In genomic region chr15:20341901-20342605, GRCh38 we compare ENCODE assay signal across 9 cellular contexts.
DNase-seq lines count a peak whose midpoint lies in the region; ATAC-seq, FAIRE-seq and TF ChIP-seq lines count a peak whose summit lies in the region.
"Had no signal": no experiment of that assay in that cellular context is flagged by ENCODE, and none has a peak within 500 bp of the region (broad histone marks: within the 10 kb centered on the region; RNA-seq: fewer than 3 reads in every experiment).

No MANE protein-coding gene starts in this region.

- WGBS in right lobe of liver (ENCODE audit: insufficient coverage, low coverage, low lambda C conversion rate, missing lambda C conversion rate), result 27% methylated on average over 5 of the region's 5 CpGs
- 33% methylated on average over 4 of the region's 5 CpGs for WGBS in HepG2 (ENCODE audit: low lambda C conversion rate)
- 8% methylated on average over 5 of the region's 5 CpGs for WGBS in mammary epithelial cell (ENCODE audit: low coverage, missing lambda C conversion rate)
- 75% methylated on average over 5 of the region's 5 CpGs for WGBS in aorta, 2 donors

- TF ChIP-seq CTCF in right lobe of liver (IDR thresholded peaks at IDR 0.05), result no peak
- TF ChIP-seq CTCF in HepG2 (CRISPR knock-in tag; IDR thresholded peaks at IDR 0.05), result no peak
- TF ChIP-seq CTCF in mammary epithelial cell (conservative IDR thresholded peaks at IDR 0.05 in 1 of 2, IDR thresholded peaks at IDR 0.05 in 1 of 2; ENCODE audit: extremely low read depth in 1 of 2, insufficient read depth in 1 of 2, low read depth in 1 of 2, low read length in 2 of 2), result no peak

- H3K36me3 ChIP-seq in right lobe of liver, result no peaks in the 10 kb centered on the region
- H3K36me3 ChIP-seq in HepG2 (replicated peaks in 1 of 2; ENCODE audit: control insufficient read depth in 1 of 2, insufficient read depth in 2 of 2, low read length in 2 of 2), result no peaks in the 10 kb centered on the region
- no peaks in the 10 kb centered on the region for H3K36me3 ChIP-seq in mammary epithelial cell (ENCODE audit: insufficient read depth, low read length)
- H3K36me3 ChIP-seq in aorta (ENCODE audit: control insufficient read depth in 1 of 2, insufficient read depth in 2 of 2, low read length in 1 of 2), result no peaks in the 10 kb centered on the region

- TF ChIP-seq POLR2A in right lobe of liver (IDR thresholded peaks at IDR 0.05) (no peak), HepG2 (IDR thresholded peaks at IDR 0.05; ENCODE audit: insufficient read depth in 1 of 2, low read depth in 2 of 2, low read length in 2 of 2) (no peak)

- intact Hi-C loops in right lobe of liver (cut with DNase I), result no loop called here
- intact Hi-C loops in HepG2 (cut with micrococcal nuclease; ENCODE audit: unreplicated experiment), result no loop called here
- intact Hi-C loops in mammary epithelial cell (cut with micrococcal nuclease), result no loop called here
- intact Hi-C loops in aorta (cut with DNase I), result no loop called here

- peak in 3 of 4 donors; percentile 33 to 61 (median 59) for ATAC-seq in right lobe of liver
- no peak for ATAC-seq in HepG2
- ATAC-seq in aorta (ENCODE audit: low FRiP score), result peak; percentile 73

- CTCF ChIA-PET in HepG2 (lab: Yijun Ruan, JAX; ENCODE audit: low intra/inter-chr PET ratio, low total read pairs), result no interaction called here
- CTCF ChIA-PET in mammary epithelial cell (lab: Charles Lee; ENCODE audit: low non-redundant PET), result no interaction called here

- in situ Hi-C loops in HepG2 (cut with HindIII; ENCODE audit: extremely low pct_ligation_motif_present, low pct_unique_long_range_greater_than_20kb), result no loop called here
- in situ Hi-C loops in mammary epithelial cell (cut with MboI; ENCODE audit: low sequenced_read_pairs in 2 of 2), result no loop called here
- in situ Hi-C loops in ACHN (cut with HindIII; ENCODE audit: low pct_ligation_motif_present, low pct_unique_long_range_greater_than_20kb, low sequenced_read_pairs), result no loop called here

- H4K20me1 ChIP-seq in HepG2 (ENCODE audit: insufficient read depth, low read length) (no peaks in the 10 kb centered on the region), mammary epithelial cell (ENCODE audit: insufficient read depth, low read length) (peaks cover 3% of the 10 kb centered on the region)

- H3K9me3 ChIP-seq in right lobe of liver (no peaks in the 10 kb centered on the region), HepG2 (ENCODE audit: low read length) (peaks cover 61% of the 10 kb centered on the region), mammary epithelial cell (replicated peaks; ENCODE audit: insufficient read depth, low read length) (peaks cover 28% of the 10 kb centered on the region), aorta (ENCODE audit: control insufficient read depth, low read length) (peaks cover 3% of the 10 kb centered on the region)

- H3K4me2 ChIP-seq in HepG2 (ENCODE audit: low read depth, low read length), result no peak overlapping the region
- H3K4me2 ChIP-seq in mammary epithelial cell (ENCODE audit: insufficient read depth, low read depth, low read length), result no peak overlapping the region

- no peak for TF ChIP-seq RAD21 in HepG2 (CRISPR knock-in tag; IDR thresholded peaks at IDR 0.05)

- H3K79me2 ChIP-seq in HepG2 (ENCODE audit: insufficient read depth, low read length) (no peaks in the 10 kb centered on the region), mammary epithelial cell (ENCODE audit: insufficient read depth, low read length) (no peaks in the 10 kb centered on the region)

- H2AFZ ChIP-seq in HepG2 (ENCODE audit: low read length), result no peak overlapping the region
- no peak overlapping the region for H2AFZ ChIP-seq in mammary epithelial cell (ENCODE audit: low read depth, low read length)

- POLR2A ChIA-PET in HepG2 (lab: Yijun Ruan, JAX), result no interaction called here

- DNase-seq in right lobe of liver (peak; percentile 70 to 98 (median 77)), HepG2 (ENCODE audit: low spot score) (no peak), mammary epithelial cell (peak; percentile 42), medulla oblongata (ENCODE audit: extremely low spot score) (peak; percentile 48), aorta (peak; percentile 88 to 96), SIG-M5 (lab: John Stamatoyannopoulos, UW) (no peak), NCI-H2196 (lab: John Stamatoyannopoulos, UW; ENCODE audit: unreplicated experiment) (no peak), ACHN (no peak)

- dilution Hi-C loops in mammary epithelial cell (cut with HindIII; ENCODE audit: low sequenced_read_pairs), result no loop called here

- no peak overlapping the region for H3K27ac ChIP-seq in right lobe of liver
- no peak overlapping the region for H3K27ac ChIP-seq in HepG2 (ENCODE audit: extremely low read length, insufficient read depth, low read length)
- no peak overlapping the region for H3K27ac ChIP-seq in mammary epithelial cell (ENCODE audit: insufficient read depth, low read depth, low read length)
- no peak overlapping the region for H3K27ac ChIP-seq in aorta (ENCODE audit: low read depth in 1 of 2, low read length in 2 of 2)

- TF ChIP-seq EP300 in HepG2 (IDR thresholded peaks at IDR 0.05; ENCODE audit: low read depth in 2 of 2, low read length in 2 of 2) (no peak), HepG2 (CRISPR knock-in tag; IDR thresholded peaks at IDR 0.05; ENCODE audit: borderline replicate concordance) (no peak)

- BruUV-seq in HepG2 (replicated peaks; lab: Mats Ljungman, UMichigan) (no TSS peak), mammary epithelial cell (replicated peaks; lab: Mats Ljungman, UMichigan) (no TSS peak)

- FAIRE-seq in HepG2 (lab: Jason Lieb, UNC), result no peak
- FAIRE-seq: frontal cortex had no signal

- H3K9ac ChIP-seq in HepG2 (ENCODE audit: insufficient read depth, low read depth, low read length), result no peak overlapping the region
- H3K9ac ChIP-seq in mammary epithelial cell (ENCODE audit: insufficient read depth, low read length), result no peak overlapping the region

- H3K4me1 ChIP-seq in right lobe of liver, result no peaks in the 10 kb centered on the region
- H3K4me1 ChIP-seq in HepG2 (ENCODE audit: insufficient read depth, low read length), result no peaks in the 10 kb centered on the region
- no peaks in the 10 kb centered on the region for H3K4me1 ChIP-seq in mammary epithelial cell (ENCODE audit: insufficient read depth, low read length)
- H3K4me1 ChIP-seq in aorta (ENCODE audit: control insufficient read depth in 1 of 2, insufficient read depth in 2 of 2, low read length in 2 of 2), result no peaks in the 10 kb centered on the region

- H3K27me3 ChIP-seq in right lobe of liver, result no peaks in the 10 kb centered on the region
- H3K27me3 ChIP-seq in HepG2 (ENCODE audit: control insufficient read depth in 1 of 2, insufficient read depth in 2 of 2, low read length in 2 of 2), result no peaks in the 10 kb centered on the region; a peak in 1 of 5 replicates
- no peaks in the 10 kb centered on the region for H3K27me3 ChIP-seq in mammary epithelial cell (ENCODE audit: insufficient read depth, low read length)
- H3K27me3 ChIP-seq in aorta (ENCODE audit: control insufficient read depth in 1 of 2, insufficient read depth in 2 of 2, low read length in 1 of 2), result no peaks in the 10 kb centered on the region

- H3K4me3 ChIP-seq in right lobe of liver, result no peak overlapping the region
- H3K4me3 ChIP-seq in HepG2 (replicated peaks in 1 of 3; ENCODE audit: insufficient read depth in 1 of 3, low read depth in 2 of 3, low read length in 3 of 3), result no peak overlapping the region
- no peak overlapping the region for H3K4me3 ChIP-seq in mammary epithelial cell (replicated peaks in 1 of 3; ENCODE audit: insufficient read depth in 1 of 3, low read depth in 2 of 3, low read length in 3 of 3)
- no peak overlapping the region for H3K4me3 ChIP-seq in aorta (ENCODE audit: low read length in 2 of 2)

TF ChIP-seq in HepG2, 621 proteins besides CTCF, POLR2A, EP300 and RAD21 (continues in another document):
- TF ChIP-seq XRCC5 (optimal IDR thresholded peaks at IDR 0.05; ENCODE audit: low read length) (no peak), MEIS2 (CRISPR knock-in tag; IDR thresholded peaks at IDR 0.05) (no peak), ZNF572 (CRISPR knock-in tag; IDR thresholded peaks at IDR 0.05) (no peak), BCL3 (CRISPR knock-in tag; IDR thresholded peaks at IDR 0.05) (no peak), ZNF17 (CRISPR knock-in tag; IDR thresholded peaks at IDR 0.05) (no peak), DNMT3B (CRISPR knock-in tag; conservative IDR thresholded peaks at IDR 0.05) (no peak), MTA3 (CRISPR knock-in tag; IDR thresholded peaks at IDR 0.05) (no peak), MAF1 (CRISPR knock-in tag; IDR thresholded peaks at IDR 0.05; ENCODE audit: borderline replicate concordance) (no peak), GZF1 (CRISPR knock-in tag; IDR thresholded peaks at IDR 0.05) (no peak), AGO2 (optimal IDR thresholded peaks at IDR 0.05; ENCODE audit: low read depth, low read length) (no peak)
- TF ChIP-seq, protein P1, sequence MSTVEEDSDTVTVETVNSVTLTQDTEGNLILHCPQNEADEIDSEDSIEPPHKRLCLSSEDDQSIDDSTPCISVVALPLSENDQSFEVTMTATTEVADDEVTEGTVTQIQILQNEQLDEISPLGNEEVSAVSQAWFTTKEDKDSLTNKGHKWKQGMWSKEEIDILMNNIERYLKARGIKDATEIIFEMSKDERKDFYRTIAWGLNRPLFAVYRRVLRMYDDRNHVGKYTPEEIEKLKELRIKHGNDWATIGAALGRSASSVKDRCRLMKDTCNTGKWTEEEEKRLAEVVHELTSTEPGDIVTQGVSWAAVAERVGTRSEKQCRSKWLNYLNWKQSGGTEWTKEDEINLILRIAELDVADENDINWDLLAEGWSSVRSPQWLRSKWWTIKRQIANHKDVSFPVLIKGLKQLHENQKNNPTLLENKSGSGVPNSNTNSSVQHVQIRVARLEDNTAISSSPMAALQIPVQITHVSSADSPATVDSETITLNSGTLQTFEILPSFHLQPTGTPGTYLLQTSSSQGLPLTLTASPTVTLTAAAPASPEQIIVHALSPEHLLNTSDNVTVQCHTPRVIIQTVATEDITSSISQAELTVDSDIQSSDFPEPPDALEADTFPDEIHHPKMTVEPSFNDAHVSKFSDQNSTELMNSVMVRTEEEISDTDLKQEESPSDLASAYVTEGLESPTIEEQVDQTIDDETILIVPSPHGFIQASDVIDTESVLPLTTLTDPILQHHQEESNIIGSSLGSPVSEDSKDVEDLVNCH (CRISPR knock-in tag; IDR thresholded peaks at IDR 0.05), result no peak

Comparison
In these comparisons a context has a peak if more than half of its experiments do, and no peak if none do; other contexts are left out.
1. DNase-seq: peak in right lobe of liver (3 of 3), mammary epithelial cell (single experiment), medulla oblongata (single experiment) and aorta (2 of 2); none in HepG2 (single experiment), SIG-M5 (single experiment), NCI-H2196 (single experiment) and ACHN (single experiment).